9 cellular contexts compared by ENCODE assay signal in the genomic region with DNA sequence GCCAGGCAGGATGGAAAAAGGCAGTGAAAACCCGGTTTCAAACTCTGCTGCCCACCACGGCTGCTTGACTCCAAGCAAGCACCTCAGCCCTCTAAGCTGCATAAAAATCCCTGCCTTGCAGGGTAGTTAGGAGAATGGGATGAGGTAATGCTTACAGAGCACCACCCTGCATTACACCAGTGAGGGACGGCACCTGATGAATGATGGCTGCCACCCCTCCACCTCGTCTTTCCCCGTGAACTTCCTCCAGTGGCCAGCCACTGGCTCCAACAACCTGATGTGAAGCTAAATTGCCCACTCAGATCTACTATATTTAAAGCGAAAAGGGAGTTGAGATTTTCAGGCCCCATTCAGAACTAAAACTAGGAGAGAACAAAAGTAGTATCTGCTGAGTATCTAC.
"Had no signal": no experiment of that assay in that cellular context is flagged by ENCODE, and none has a peak within 500 bp of the region (broad histone marks: within the 10 kb centered on the region; RNA-seq: fewer than 3 reads in every experiment).

No MANE protein-coding gene starts in this region.

- H3K4me3 ChIP-seq: GM23248, HAP-1, K562 had no signal

- FAIRE-seq: K562 had no signal

- H3K4me1 ChIP-seq: HAP-1 had no signal

- ATAC-seq: HCT116, K562 had no signal

- H3K9me3 ChIP-seq: HAP-1 had no signal

- DNase-seq: GM23248, GOT3, H7, IMR-90, KG1 had no signal

- H3K27ac ChIP-seq: GM23248, HL-60 had no signal
